17 cellular contexts compared by ENCODE assay signal in the genomic region with DNA sequence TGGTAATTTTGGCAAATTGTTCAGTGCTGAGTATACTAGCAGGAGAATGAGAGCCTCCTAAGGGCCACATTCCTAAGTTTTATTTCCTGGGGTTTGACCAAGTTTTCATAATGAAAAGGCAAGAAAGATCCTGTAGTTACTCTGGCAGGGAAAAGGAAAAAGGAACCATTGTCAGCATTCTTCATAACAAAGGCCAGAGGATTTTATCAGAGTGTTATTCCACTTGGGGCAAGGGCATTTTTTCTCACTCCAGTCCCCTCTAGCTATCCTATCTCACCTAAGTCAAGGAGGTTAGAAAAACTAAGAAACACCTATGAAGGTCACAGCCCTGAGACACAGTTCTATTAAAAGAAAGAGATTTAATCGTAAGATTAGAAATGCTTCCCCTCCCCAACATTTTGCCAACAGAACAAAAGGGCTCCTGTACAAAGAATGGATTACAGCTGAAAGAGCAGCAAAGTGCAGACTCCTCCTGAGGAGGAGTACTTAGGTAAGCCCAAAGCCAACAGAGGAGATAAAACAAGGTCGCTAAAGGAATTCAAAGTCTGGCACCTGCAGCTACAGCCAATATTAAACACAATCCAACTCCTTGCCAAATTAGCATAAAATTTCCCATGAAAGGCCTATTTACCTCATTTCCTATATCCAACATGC.
"Had no signal": no experiment of that assay in that cellular context is flagged by ENCODE, and none has a peak within 500 bp of the region (broad histone marks: within the 10 kb centered on the region; RNA-seq: fewer than 3 reads in every experiment).

No MANE protein-coding gene starts in this region.

- ATAC-seq: mucosa of descending colon; naive thymus-derived CD4-positive, alpha-beta T cell; stimulated activated effector memory CD8-positive, alpha-beta T cell treated with anti-CD3 and anti-CD28 coated beads, Interleukin-12 subunit alpha, Interleukin-12 subunit beta, amount 100 ng/mL, for 72 hours had no signal

- H3K9me3 Mint-ChIP-seq: activated naive CD4-positive, alpha-beta T cell treated with anti-CD3 and anti-CD28 coated beads, Interleukin-2, amount 10 ng/mL, durations not matched to agents 7 days and 5 days; activated T-helper 2 cell treated with anti-CD3 and anti-CD28 coated beads, Interferon-gamma antibody, Interleukin-2, Interleukin-4, amounts not matched to agents 10 μg/mL and 5 μg/mL and 100 μg/mL, durations not matched to agents 14 hours and 24 hours and 36 hours; stimulated activated effector memory CD8-positive, alpha-beta T cell treated with anti-CD3 and anti-CD28 coated beads, Interleukin-12 subunit alpha, Interleukin-12 subunit beta, amount 100 ng/mL, for 72 hours had no signal

- H3K27me3 ChIP-seq: neutrophil, tibial artery, uterus had no signal

- H3K4me3 ChIP-seq: mucosa of descending colon, tibial artery, uterus had no signal

- H3K4me1 Mint-ChIP-seq: activated naive CD4-positive, alpha-beta T cell treated with anti-CD3 and anti-CD28 coated beads, Interleukin-2, amount 10 ng/mL, durations not matched to agents 7 days and 5 days; naive thymus-derived CD4-positive, alpha-beta T cell; stimulated activated effector memory CD8-positive, alpha-beta T cell treated with anti-CD3 and anti-CD28 coated beads, Interleukin-12 subunit alpha, Interleukin-12 subunit beta, amount 100 ng/mL, for 72 hours had no signal

- H2AFZ ChIP-seq: parathyroid adenoma had no signal

- H3K27ac ChIP-seq: neutrophil, parathyroid adenoma, tibial artery, uterus had no signal

- H3K9me3 ChIP-seq: mucosa of descending colon, neutrophil, tibial artery, uterus had no signal

- DNase-seq: activated CD4-positive, CD25-positive, alpha-beta regulatory T cell treated with anti-CD3 and anti-CD28 coated beads, Interleukin-2, amount 50 U/mL, for 72 hours; activated naive CD4-positive, alpha-beta T cell treated with anti-CD3 and anti-CD28 coated beads, Interleukin-2, amount 10 ng/mL, durations not matched to agents 7 days and 5 days; activated T-cell treated with anti-CD3 and anti-CD28 coated beads for 4 hours; hippocampal formation; mucosa of descending colon; naive thymus-derived CD4-positive, alpha-beta T cell; retina; stimulated activated CD4-positive, alpha-beta T cell treated with anti-CD3 and anti-CD28 coated beads, Interleukin-12 subunit alpha, Interleukin-12 subunit beta, amount 100 ng/mL, for 4 hours; stimulated activated CD4-positive, alpha-beta T cell treated with anti-CD3 and anti-CD28 coated beads, Interleukin-2, amount 100 ng/mL, for 24 hours; T-helper 9 cell; tibial artery; uterus had no signal

- H3K27me3 Mint-ChIP-seq: activated naive CD4-positive, alpha-beta T cell treated with anti-CD3 and anti-CD28 coated beads, Interleukin-2, amount 10 ng/mL, durations not matched to agents 7 days and 5 days had no signal

- H3K9ac ChIP-seq: parathyroid adenoma had no signal

- H3K79me2 ChIP-seq: parathyroid adenoma had no signal

- FAIRE-seq: astrocyte had no signal

- H3K4me3 Mint-ChIP-seq: activated naive CD4-positive, alpha-beta T cell treated with anti-CD3 and anti-CD28 coated beads, Interleukin-2, amount 10 ng/mL, durations not matched to agents 7 days and 5 days; naive thymus-derived CD4-positive, alpha-beta T cell; stimulated activated effector memory CD8-positive, alpha-beta T cell treated with anti-CD3 and anti-CD28 coated beads, Interleukin-12 subunit alpha, Interleukin-12 subunit beta, amount 100 ng/mL, for 72 hours had no signal

- H3K36me3 Mint-ChIP-seq: activated naive CD4-positive, alpha-beta T cell treated with anti-CD3 and anti-CD28 coated beads, Interleukin-2, amount 10 ng/mL, durations not matched to agents 7 days and 5 days; naive thymus-derived CD4-positive, alpha-beta T cell; stimulated activated effector memory CD8-positive, alpha-beta T cell treated with anti-CD3 and anti-CD28 coated beads, Interleukin-12 subunit alpha, Interleukin-12 subunit beta, amount 100 ng/mL, for 72 hours had no signal

- H3K27ac Mint-ChIP-seq: activated naive CD4-positive, alpha-beta T cell treated with anti-CD3 and anti-CD28 coated beads, Interleukin-2, amount 10 ng/mL, durations not matched to agents 7 days and 5 days; activated T-helper 2 cell treated with anti-CD3 and anti-CD28 coated beads, Interferon-gamma antibody, Interleukin-2, Interleukin-4, amounts not matched to agents 10 μg/mL and 5 μg/mL and 100 μg/mL, durations not matched to agents 14 hours and 24 hours and 36 hours; naive thymus-derived CD4-positive, alpha-beta T cell; stimulated activated effector memory CD8-positive, alpha-beta T cell treated with anti-CD3 and anti-CD28 coated beads, Interleukin-12 subunit alpha, Interleukin-12 subunit beta, amount 100 ng/mL, for 72 hours had no signal

- H3K4me1 ChIP-seq: parathyroid adenoma, tibial artery, uterus had no signal

- H3K36me3 ChIP-seq: neutrophil, tibial artery, uterus had no signal
